Comparison of ENCODE assay signal across 15 cellular contexts in the genomic region with DNA sequence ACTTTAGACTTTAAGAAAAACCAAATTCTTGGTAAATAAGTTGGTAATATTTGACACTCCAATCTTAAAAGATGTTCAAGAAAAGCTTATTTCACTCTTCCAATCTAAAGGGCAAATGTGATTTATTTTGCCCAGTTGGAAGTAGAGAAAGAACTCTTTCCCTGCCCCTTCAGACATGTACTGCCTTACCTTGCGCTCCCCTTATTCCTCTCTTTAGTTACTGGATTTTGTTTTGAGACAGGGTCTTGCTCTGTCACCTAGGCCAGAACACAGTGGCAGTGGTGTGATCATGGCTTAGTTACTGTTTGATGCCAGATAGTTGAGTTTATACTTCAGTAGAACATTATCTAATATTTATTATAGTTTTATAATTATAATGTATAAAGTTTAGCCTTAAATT. TPM values are rescaled to one million over a fixed set of nuclear protein-coding genes. Genes with fewer than 3 reads are reported as not detected.
DNase-seq lines count a peak whose midpoint lies in the region; ATAC-seq and TF ChIP-seq lines count a peak whose summit lies in the region.
"Had no signal": no experiment of that assay in that cellular context is flagged by ENCODE, and none has a peak within 500 bp of the region (broad histone marks: within the 10 kb centered on the region; RNA-seq: fewer than 3 reads in every experiment).

No MANE protein-coding gene starts in this region.

- H3K4me1 Mint-ChIP-seq in activated CD4-positive, alpha-beta T cell treated with anti-CD3 and anti-CD28 coated beads, Interleukin-2, amount 10 ng/mL, durations not matched to agents 24 days and 14 days, result peaks cover 17% of the 10 kb centered on the region
- H3K4me1 Mint-ChIP-seq in CD8-positive, alpha-beta T cell (ENCODE audit: low read depth), result peaks cover 34% of the 10 kb centered on the region
- peaks cover 10 to 41% (median 30%) of the 10 kb centered on the region in 3 donors for H3K4me1 Mint-ChIP-seq in naive B cell
- peaks cover 22% of the 10 kb centered on the region for H3K4me1 Mint-ChIP-seq in activated T-helper 1 cell treated with anti-CD3 and anti-CD28 coated beads, Interleukin-12 subunit alpha, Interleukin-12 subunit beta, Interleukin-2, Interleukin-4 antibody, amounts not matched to agents 30 ng/mL and 10 ng/mL and 1 ng/mL, durations not matched to agents 14 hours and 24 hours and 36 hours (ENCODE audit: low read depth)

- peaks cover 63% of the 10 kb centered on the region for H3K36me3 Mint-ChIP-seq in activated CD4-positive, alpha-beta T cell treated with anti-CD3 and anti-CD28 coated beads, Interleukin-2, amount 10 ng/mL, durations not matched to agents 24 days and 14 days (ENCODE audit: low read depth)
- peaks cover 77% of the 10 kb centered on the region for H3K36me3 Mint-ChIP-seq in CD8-positive, alpha-beta T cell
- H3K36me3 Mint-ChIP-seq in naive B cell, result peaks cover 0 to 36% of the 10 kb centered on the region in 2 donors
- peaks cover 52% of the 10 kb centered on the region for H3K36me3 Mint-ChIP-seq in activated T-helper 1 cell treated with anti-CD3 and anti-CD28 coated beads, Interleukin-12 subunit alpha, Interleukin-12 subunit beta, Interleukin-2, Interleukin-4 antibody, amounts not matched to agents 30 ng/mL and 10 ng/mL and 1 ng/mL, durations not matched to agents 14 hours and 24 hours and 36 hours (ENCODE audit: low read depth)

- no peaks in the 10 kb centered on the region for H3K9me2 ChIP-seq in SU-DHL-6 (replicated peaks; ENCODE audit: insufficient read depth, low read length)

- no peak for ATAC-seq in CD8-positive, alpha-beta T cell
- ATAC-seq in naive B cell (ENCODE audit: low read depth in 2 of 2) (no peak), GM18867 (IDR thresholded peaks at IDR 0.05; ENCODE audit: unreplicated experiment) (no peak)
- ATAC-seq: psoas muscle had no signal

- H3K27ac ChIP-seq in CD8-positive, alpha-beta T cell (ENCODE audit: low read depth, low read length), result no peak overlapping the region
- peak overlapping the region; percentile 41; the same call in 1 of the 2 replicates for H3K27ac ChIP-seq in SU-DHL-6 (ENCODE audit: low read depth, low read length)
- H3K27ac ChIP-seq: psoas muscle, RWPE1, testis had no signal

- no peak overlapping the region for H2AFZ ChIP-seq in SU-DHL-6 (ENCODE audit: low read depth, low read length, severe bottlenecking)

- H3K9me3 Mint-ChIP-seq in activated CD4-positive, alpha-beta T cell treated with anti-CD3 and anti-CD28 coated beads, Interleukin-2, amount 10 ng/mL, durations not matched to agents 24 days and 14 days, result no peaks in the 10 kb centered on the region
- no peaks in the 10 kb centered on the region for H3K9me3 Mint-ChIP-seq in CD8-positive, alpha-beta T cell
- H3K9me3 Mint-ChIP-seq in naive B cell, result no peaks in the 10 kb centered on the region
- H3K9me3 Mint-ChIP-seq in activated T-helper 1 cell treated with anti-CD3 and anti-CD28 coated beads, Interleukin-12 subunit alpha, Interleukin-12 subunit beta, Interleukin-2, Interleukin-4 antibody, amounts not matched to agents 30 ng/mL and 10 ng/mL and 1 ng/mL, durations not matched to agents 14 hours and 24 hours and 36 hours, result no peaks in the 10 kb centered on the region

- no peaks in the 10 kb centered on the region for H3K4me1 ChIP-seq in CD8-positive, alpha-beta T cell (ENCODE audit: insufficient read depth, low read length)

- CTCF ChIA-PET in CD8-positive, alpha-beta T cell (lab: Charles Lee), result no interaction called here

- H4K20me1 ChIP-seq in SU-DHL-6 (ENCODE audit: low read depth, low read length), result peaks cover 41% of the 10 kb centered on the region

- intact Hi-C loops in activated CD4-positive, alpha-beta T cell treated with anti-CD3 and anti-CD28 coated beads, Interleukin-2, amount 10 ng/mL, durations not matched to agents 24 days and 14 days (cut with micrococcal nuclease), result loop anchor here (5.0 kb wide), 1 partner anchor 194 kb away; a partner anchor contains a TSS
- intact Hi-C loops in CD8-positive, alpha-beta T cell (cut with DNase I, micrococcal nuclease), result loop anchor here (5.0 to 10.0 kb wide), 3 partner anchors 36 to 237 kb away; no protein-coding TSS in a partner anchor
- intact Hi-C loops in activated T-helper 1 cell treated with anti-CD3 and anti-CD28 coated beads, Interleukin-12 subunit alpha, Interleukin-12 subunit beta, Interleukin-2, Interleukin-4 antibody, amounts not matched to agents 30 ng/mL and 10 ng/mL and 1 ng/mL, durations not matched to agents 14 hours and 24 hours and 36 hours (cut with micrococcal nuclease), result loop anchor here (2.0 to 10.0 kb wide), 2 partner anchors 13 to 227 kb away; no protein-coding TSS in a partner anchor

- no peak overlapping the region for H3K4me3 Mint-ChIP-seq in activated CD4-positive, alpha-beta T cell treated with anti-CD3 and anti-CD28 coated beads, Interleukin-2, amount 10 ng/mL, durations not matched to agents 24 days and 14 days
- no peak overlapping the region for H3K4me3 Mint-ChIP-seq in CD8-positive, alpha-beta T cell
- peak overlapping the region in 7 of 8 donors; percentile 32 to 83 (median 56) for H3K4me3 Mint-ChIP-seq in naive B cell
- no peak overlapping the region for H3K4me3 Mint-ChIP-seq in activated T-helper 1 cell treated with anti-CD3 and anti-CD28 coated beads, Interleukin-12 subunit alpha, Interleukin-12 subunit beta, Interleukin-2, Interleukin-4 antibody, amounts not matched to agents 30 ng/mL and 10 ng/mL and 1 ng/mL, durations not matched to agents 14 hours and 24 hours and 36 hours

- H3K27ac Mint-ChIP-seq in activated CD4-positive, alpha-beta T cell treated with anti-CD3 and anti-CD28 coated beads, Interleukin-2, amount 10 ng/mL, durations not matched to agents 24 days and 14 days, result peak overlapping the region; percentile 34
- H3K27ac Mint-ChIP-seq in CD8-positive, alpha-beta T cell, result peak overlapping the region; percentile 23
- H3K27ac Mint-ChIP-seq in naive B cell, result peak overlapping the region in 4 of 6 donors; percentile 16 to 95 (median 78)
- H3K27ac Mint-ChIP-seq in activated T-helper 1 cell treated with anti-CD3 and anti-CD28 coated beads, Interleukin-12 subunit alpha, Interleukin-12 subunit beta, Interleukin-2, Interleukin-4 antibody, amounts not matched to agents 30 ng/mL and 10 ng/mL and 1 ng/mL, durations not matched to agents 14 hours and 24 hours and 36 hours, result no peak overlapping the region

- H3F3A ChIP-seq in SU-DHL-6 (ENCODE audit: insufficient read depth), result peaks cover 60% of the 10 kb centered on the region

- H3K79me2 ChIP-seq in SU-DHL-6 (ENCODE audit: insufficient read depth, low read length), result peaks cover 32% of the 10 kb centered on the region

- H3K9me3 ChIP-seq in CD8-positive, alpha-beta T cell (ENCODE audit: low read length), result no peaks in the 10 kb centered on the region
- no peaks in the 10 kb centered on the region for H3K9me3 ChIP-seq in SU-DHL-6 (ENCODE audit: insufficient read depth, low read length)
- H3K9me3 ChIP-seq: psoas muscle, testis had no signal

- no peaks in the 10 kb centered on the region for H3K27me3 ChIP-seq in CD8-positive, alpha-beta T cell (ENCODE audit: insufficient read depth, low read length)
- H3K27me3 ChIP-seq in SU-DHL-6 (ENCODE audit: low read length), result no peaks in the 10 kb centered on the region
- H3K27me3 ChIP-seq: testis had no signal

- POLR2A ChIA-PET in CD8-positive, alpha-beta T cell (lab: Charles Lee), result no interaction called here

- H3K9ac ChIP-seq in SU-DHL-6 (ENCODE audit: low read length), result no peak overlapping the region

- no peak for DNase-seq in activated CD4-positive, alpha-beta T cell treated with anti-CD3 and anti-CD28 coated beads, Interleukin-2, amount 10 ng/mL, durations not matched to agents 24 days and 14 days
- DNase-seq in activated CD4-positive, alpha-beta T cell treated with anti-CD3 and anti-CD28 coated beads for 4 hours, result no peak
- no peak for DNase-seq in CD8-positive, alpha-beta T cell
- DNase-seq in naive B cell (no peak), epidermal melanocyte (ENCODE audit: insufficient read length, low spot score) (no peak)
- no peak for DNase-seq in activated T-helper 1 cell treated with anti-CD3 and anti-CD28 coated beads, Interleukin-12 subunit alpha, Interleukin-12 subunit beta, Interleukin-2, Interleukin-4 antibody, amounts not matched to agents 30 ng/mL and 10 ng/mL and 1 ng/mL, durations not matched to agents 14 hours and 24 hours and 36 hours (ENCODE audit: low spot score)
- DNase-seq: GOT3; NCI-H1694 treated with DMSO at 0.1 percent for 48 hours; NCI-H345; psoas muscle; stimulated activated CD8-positive, alpha-beta memory T cell treated with anti-CD3 and anti-CD28 coated beads, Interleukin-4, amount 100 ng/mL, for 48 hours; testis had no signal

- H3K27me3 Mint-ChIP-seq in activated CD4-positive, alpha-beta T cell treated with anti-CD3 and anti-CD28 coated beads, Interleukin-2, amount 10 ng/mL, durations not matched to agents 24 days and 14 days, result no peaks in the 10 kb centered on the region
- H3K27me3 Mint-ChIP-seq in CD8-positive, alpha-beta T cell (ENCODE audit: low read depth), result no peaks in the 10 kb centered on the region
- no peaks in the 10 kb centered on the region for H3K27me3 Mint-ChIP-seq in naive B cell
- H3K27me3 Mint-ChIP-seq in activated T-helper 1 cell treated with anti-CD3 and anti-CD28 coated beads, Interleukin-12 subunit alpha, Interleukin-12 subunit beta, Interleukin-2, Interleukin-4 antibody, amounts not matched to agents 30 ng/mL and 10 ng/mL and 1 ng/mL, durations not matched to agents 14 hours and 24 hours and 36 hours (ENCODE audit: insufficient read depth), result no peaks in the 10 kb centered on the region

- no peak overlapping the region for H3K4me3 ChIP-seq in CD8-positive, alpha-beta T cell (ENCODE audit: low read depth, low read length)
- no peak overlapping the region for H3K4me3 ChIP-seq in SU-DHL-6 (ENCODE audit: insufficient read depth, low read length, poor library complexity, severe bottlenecking)
- H3K4me3 ChIP-seq: psoas muscle, testis had no signal

- H3K4me2 ChIP-seq in SU-DHL-6 (ENCODE audit: low read depth, low read length, poor library complexity, severe bottlenecking), result peak overlapping the region; percentile 22

- TF ChIP-seq CTCF in CD8-positive, alpha-beta T cell (IDR thresholded peaks at IDR 0.05), result no peak
- TF ChIP-seq CTCF in SU-DHL-6 (IDR thresholded peaks at IDR 0.05; ENCODE audit: insufficient read depth, low read length, poor library complexity, severe bottlenecking), result no peak

- H3K36me3 ChIP-seq in CD8-positive, alpha-beta T cell (ENCODE audit: insufficient read depth, low read length), result peaks cover 64% of the 10 kb centered on the region
- H3K36me3 ChIP-seq in SU-DHL-6 (ENCODE audit: low read length), result peaks cover 91% of the 10 kb centered on the region

RNA-seq across cellular contexts. Expression of a gene that starts 27.5 kb away (rescaled TPM):
- total RNA-seq in activated CD4-positive, alpha-beta T cell treated with anti-CD3 and anti-CD28 coated beads, Interleukin-2, amount 10 ng/mL, durations not matched to agents 24 days and 14 days, result 278 and 284 TPM in 2 replicates
- 100 to 1,000 TPM; 212 to 217 TPM for total RNA-seq in CD8-positive, alpha-beta T cell
- 10 to 100 TPM; 19.8 to 58.4 (median 45.8) TPM for polyA plus RNA-seq in naive B cell (ENCODE audit: low read depth in 6 of 6)
- 268 and 278 TPM in 2 replicates for total RNA-seq in activated T-helper 1 cell treated with anti-CD3 and anti-CD28 coated beads, Interleukin-12 subunit alpha, Interleukin-12 subunit beta, Interleukin-2, Interleukin-4 antibody, amounts not matched to agents 30 ng/mL and 10 ng/mL and 1 ng/mL, durations not matched to agents 14 hours and 24 hours and 36 hours

RNA-seq across cellular contexts. Expression of a gene that starts 53.4 kb away (rescaled TPM):
- total RNA-seq in activated CD4-positive, alpha-beta T cell treated with anti-CD3 and anti-CD28 coated beads, Interleukin-2, amount 10 ng/mL, durations not matched to agents 24 days and 14 days, result 10.3 and 11.0 TPM in 2 replicates
- total RNA-seq in CD8-positive, alpha-beta T cell, result 10 to 100 TPM; 13.3 to 13.4 TPM
- polyA plus RNA-seq in naive B cell (ENCODE audit: low read depth in 6 of 6), result 1 to 10 TPM; 5.0 to 9.8 (median 6.5) TPM
- total RNA-seq in activated T-helper 1 cell treated with anti-CD3 and anti-CD28 coated beads, Interleukin-12 subunit alpha, Interleukin-12 subunit beta, Interleukin-2, Interleukin-4 antibody, amounts not matched to agents 30 ng/mL and 10 ng/mL and 1 ng/mL, durations not matched to agents 14 hours and 24 hours and 36 hours, result 10.2 and 10.3 TPM in 2 replicates

Comparison
In these comparisons a context has a peak if more than half of its experiments do, and no peak if none do; other contexts are left out.
1. H3K4me3 Mint-ChIP-seq: peak in naive B cell (7 of 8); none in activated CD4-positive, alpha-beta T cell treated with anti-CD3 and anti-CD28 coated beads, Interleukin-2, amount 10 ng/mL, durations not matched to agents 24 days and 14 days (single experiment), CD8-positive, alpha-beta T cell (single experiment) and activated T-helper 1 cell treated with anti-CD3 and anti-CD28 coated beads, Interleukin-12 subunit alpha, Interleukin-12 subunit beta, Interleukin-2, Interleukin-4 antibody, amounts not matched to agents 30 ng/mL and 10 ng/mL and 1 ng/mL, durations not matched to agents 14 hours and 24 hours and 36 hours (single experiment).